ENCODE assay signal across 8 cellular contexts in the genomic region with DNA sequence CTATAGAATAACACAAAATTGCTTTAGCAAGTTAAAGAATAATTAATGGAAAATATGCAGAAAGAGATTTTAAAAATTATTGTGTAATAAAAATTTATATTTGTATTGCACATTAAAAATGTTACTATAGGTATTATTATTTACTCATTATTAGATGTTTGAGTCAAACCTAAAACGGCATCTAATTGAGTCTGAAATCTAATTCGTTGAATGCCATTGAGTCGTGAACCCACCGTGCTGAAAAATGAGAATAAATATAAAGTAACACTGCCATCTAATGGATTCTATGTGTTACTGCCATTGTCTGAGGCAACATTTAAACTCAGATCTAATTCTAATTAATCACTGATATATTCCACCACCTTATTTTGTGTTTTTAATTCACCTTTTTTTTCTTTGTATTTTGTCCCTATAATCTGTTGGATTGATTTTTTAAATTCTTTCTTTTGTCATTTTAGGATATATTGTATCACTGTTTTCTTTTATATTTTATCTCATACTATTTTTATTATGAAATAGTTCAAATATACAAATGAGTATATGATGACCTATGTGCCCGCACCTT.
A peak's percentile ranks its signal among the peaks of the same experiment; 100 is the strongest.
DNase-seq lines count a peak whose midpoint lies in the region; ATAC-seq and TF ChIP-seq lines count a peak whose summit lies in the region.

No MANE protein-coding gene starts in this region.

- 2 to 4% methylated on average over 5 of the region's 5 CpGs for WGBS in aorta, 2 donors

- no peaks in the 10 kb centered on the region for H3K9me3 ChIP-seq in aorta (ENCODE audit: control insufficient read depth, low read length)

- no peak overlapping the region for H3K27ac ChIP-seq in brain microvascular endothelial cell
- H3K27ac ChIP-seq in aorta (ENCODE audit: low read depth in 1 of 2, low read length in 2 of 2) = no peak overlapping the region

- intact Hi-C loops in left colon (cut with DNase I, micrococcal nuclease) (loop anchor here (10.0 kb wide), 1 partner anchor 441 kb away; no protein-coding TSS in a partner anchor), aorta (cut with DNase I) (loop anchor here (5.0 kb wide), 2 partner anchors 218 to 433 kb away; a partner anchor contains a TSS)

- no peak overlapping the region for H3K4me3 Mint-ChIP-seq in stimulated activated naive CD8-positive, alpha-beta T cell treated with anti-CD3 and anti-CD28 coated beads, Interleukin-15, amount 100 ng/mL, for 72 hours

- peak; percentile 52 for ATAC-seq in stimulated activated naive CD8-positive, alpha-beta T cell treated with anti-CD3 and anti-CD28 coated beads, Interleukin-15, amount 100 ng/mL, for 72 hours
- no peak for ATAC-seq in stimulated activated naive CD8-positive, alpha-beta T cell treated with anti-CD3 and anti-CD28 coated beads, Interleukin-15, Interleukin-2, amounts not matched to agents 100 U/mL and 50 U/mL, for 24 hours
- ATAC-seq in HG03175 (IDR thresholded peaks at IDR 0.05; ENCODE audit: unreplicated experiment) = peak; percentile 78
- ATAC-seq in left colon = peak; percentile 39
- ATAC-seq in aorta (ENCODE audit: low FRiP score) = peak; percentile 73

- in situ Hi-C loops in brain microvascular endothelial cell (cut with HindIII; ENCODE audit: low pct_ligation_motif_present, low sequenced_read_pairs) = no loop called here

- no peak for DNase-seq in stimulated activated naive CD8-positive, alpha-beta T cell treated with anti-CD3 and anti-CD28 coated beads, Interleukin-15, amount 100 ng/mL, for 72 hours
- DNase-seq in stimulated activated naive CD8-positive, alpha-beta T cell treated with anti-CD3 and anti-CD28 coated beads, Interleukin-15, Interleukin-2, amounts not matched to agents 100 U/mL and 50 U/mL, for 24 hours = no peak
- DNase-seq in NCI-H69 (lab: John Stamatoyannopoulos, UW) = peak; percentile 67
- peak; percentile 11 for DNase-seq in brain microvascular endothelial cell
- DNase-seq in left colon = no peak
- DNase-seq in aorta = no peak
- no peak for DNase-seq in effector CD8-positive, alpha-beta T cell (lab: John Stamatoyannopoulos, UW)

- no peak overlapping the region for H3K27ac Mint-ChIP-seq in stimulated activated naive CD8-positive, alpha-beta T cell treated with anti-CD3 and anti-CD28 coated beads, Interleukin-15, amount 100 ng/mL, for 72 hours

- TF ChIP-seq CTCF in brain microvascular endothelial cell (IDR thresholded peaks at IDR 0.05; ENCODE audit: low read depth, low read length, missing control alignments) = peak; percentile 53

- H3K27me3 ChIP-seq in brain microvascular endothelial cell (replicated peaks) = no peaks in the 10 kb centered on the region
- no peaks in the 10 kb centered on the region for H3K27me3 ChIP-seq in aorta (ENCODE audit: control insufficient read depth in 1 of 2, insufficient read depth in 2 of 2, low read length in 1 of 2)

- H3K4me3 ChIP-seq in brain microvascular endothelial cell (ENCODE audit: low read depth, low read length) (no peak overlapping the region), aorta (ENCODE audit: low read length in 2 of 2) (no peak overlapping the region)

- H3K4me1 Mint-ChIP-seq in stimulated activated naive CD8-positive, alpha-beta T cell treated with anti-CD3 and anti-CD28 coated beads, Interleukin-15, amount 100 ng/mL, for 72 hours = peaks cover 7% of the 10 kb centered on the region

- no peaks in the 10 kb centered on the region for H3K36me3 ChIP-seq in brain microvascular endothelial cell (replicated peaks)
- H3K36me3 ChIP-seq in aorta (ENCODE audit: control insufficient read depth in 1 of 2, insufficient read depth in 2 of 2, low read length in 1 of 2) = no peaks in the 10 kb centered on the region

- H3K27me3 Mint-ChIP-seq in stimulated activated naive CD8-positive, alpha-beta T cell treated with anti-CD3 and anti-CD28 coated beads, Interleukin-15, amount 100 ng/mL, for 72 hours = no peaks in the 10 kb centered on the region

- no peaks in the 10 kb centered on the region for H3K4me1 ChIP-seq in aorta (ENCODE audit: control insufficient read depth in 1 of 2, insufficient read depth in 2 of 2, low read length in 2 of 2)

- no peaks in the 10 kb centered on the region for H3K9me3 Mint-ChIP-seq in stimulated activated naive CD8-positive, alpha-beta T cell treated with anti-CD3 and anti-CD28 coated beads, Interleukin-15, amount 100 ng/mL, for 72 hours

Comparison
In these comparisons a context has a peak if more than half of its experiments do, and no peak if none do; other contexts are left out.
1. DNase-seq: peak in NCI-H69 (single experiment) and brain microvascular endothelial cell (single experiment); none in stimulated activated naive CD8-positive, alpha-beta T cell treated with anti-CD3 and anti-CD28 coated beads, Interleukin-15, amount 100 ng/mL, for 72 hours (0 of 2), stimulated activated naive CD8-positive, alpha-beta T cell treated with anti-CD3 and anti-CD28 coated beads, Interleukin-15, Interleukin-2, amounts not matched to agents 100 U/mL and 50 U/mL, for 24 hours (single experiment), left colon (0 of 2), aorta (0 of 2) and effector CD8-positive, alpha-beta T cell (single experiment).